In genomic region chr9:124639637-124640036, GRCh38 we compare ENCODE assay signal across 19 cellular contexts.
DNase-seq lines count a peak whose midpoint lies in the region; ATAC-seq, FAIRE-seq and TF ChIP-seq lines count a peak whose summit lies in the region.
"Had no signal": no experiment of that assay in that cellular context is flagged by ENCODE, and none has a peak within 500 bp of the region (broad histone marks: within the 10 kb centered on the region; RNA-seq: fewer than 3 reads in every experiment).

No MANE protein-coding gene starts in this region.

- H3K27ac Mint-ChIP-seq in H9 (peak overlapping the region in 2 of 3 experiments; percentile 1 to 2; a peak in 2 of 7 replicates), natural killer cell (peak overlapping the region; percentile 75 to 87)
- H3K27ac Mint-ChIP-seq: CD4-positive, CD25-positive, alpha-beta regulatory T cell had no signal

- H3K79me1 ChIP-seq in H9 (ENCODE audit: insufficient read depth, low read depth, low read length, poor library complexity, severe bottlenecking): peaks cover 3% of the 10 kb centered on the region

- no peak overlapping the region for H2AK5ac ChIP-seq in H9 (ENCODE audit: insufficient read length, low read length)

- no peak overlapping the region for H3K18ac ChIP-seq in H9 (ENCODE audit: insufficient read length, low read depth, low read length)

- no peak overlapping the region for H4K91ac ChIP-seq in H9 (ENCODE audit: insufficient read length, low read depth, low read length)

- H4K8ac ChIP-seq in H9 (replicated peaks; ENCODE audit: insufficient read length, low read depth, low read length): no peak overlapping the region

- H2AFZ ChIP-seq in H9 (ENCODE audit: low read length): no peak overlapping the region

- H2BK20ac ChIP-seq in H9 (ENCODE audit: low read depth, low read length, poor library complexity, severe bottlenecking): no peak overlapping the region

- no peak overlapping the region for H3K4me2 ChIP-seq in H9 (ENCODE audit: insufficient read depth, insufficient read length, low read length)

- no peak for TF ChIP-seq CTCF in H9 (conservative IDR thresholded peaks at IDR 0.05)
- TF ChIP-seq CTCF in natural killer cell (IDR thresholded peaks at IDR 0.05): no peak

- H3K36me3 Mint-ChIP-seq in H9 (ENCODE audit: insufficient read depth in 1 of 3, low read depth in 3 of 3) (peaks cover 0 to 7% (median 2%) of the 10 kb centered on the region in 3 experiments; a peak in 3 of 7 replicates), natural killer cell (peaks cover under 1% of the 10 kb centered on the region)
- H3K36me3 Mint-ChIP-seq: CD4-positive, CD25-positive, alpha-beta regulatory T cell had no signal

- H3K9ac ChIP-seq in H9 (ENCODE audit: extremely low read depth, insufficient read length, low read length): no peak overlapping the region

- H3K4ac ChIP-seq in H9 (ENCODE audit: low read depth, low read length): no peak overlapping the region

- DNase-seq in GM18507 (ENCODE audit: extremely low spot score, insufficient read length, low read depth): no peak
- no peak for DNase-seq in H9
- no peak for DNase-seq in natural killer cell
- DNase-seq in NCI-H2081 treated with DMSO at 0.1 percent for 48 hours (lab: John Stamatoyannopoulos, UW): no peak
- DNase-seq in left lobe of liver (ENCODE audit: low spot score): no peak
- DNase-seq: ACHN; BE2C; C1 segment of cervical spinal cord; CD4-positive, CD25-positive, alpha-beta regulatory T cell; CD8-positive, alpha-beta memory T cell; COR-L47; DMS 273 treated with DMSO at 0.1 percent for 48 hours; DMS53; DND-41; EL; KG1 had no signal

- no peaks in the 10 kb centered on the region for H3K9me3 Mint-ChIP-seq in H9
- no peaks in the 10 kb centered on the region for H3K9me3 Mint-ChIP-seq in natural killer cell
- H3K9me3 Mint-ChIP-seq: CD4-positive, CD25-positive, alpha-beta regulatory T cell had no signal

- H3K4me3 Mint-ChIP-seq in H9 (no peak overlapping the region), natural killer cell (peak overlapping the region; percentile 58)
- H3K4me3 Mint-ChIP-seq: CD4-positive, CD25-positive, alpha-beta regulatory T cell; CD8-positive, alpha-beta memory T cell had no signal

- no peak overlapping the region for H2BK12ac ChIP-seq in H9 (ENCODE audit: insufficient read length, low read depth, low read length)

- H2BK5ac ChIP-seq in H9 (ENCODE audit: insufficient read length, low read length): no peak overlapping the region

- ATAC-seq in natural killer cell: peak; percentile 52 to 87 (median 56)
- ATAC-seq in HG03196 (IDR thresholded peaks at IDR 0.05; ENCODE audit: unreplicated experiment): no peak
- ATAC-seq in left lobe of liver: no peak
- ATAC-seq: HCT116 had no signal

- no peak overlapping the region for H3K56ac ChIP-seq in H9 (ENCODE audit: insufficient read length, low read depth, low read length)

- H3K27me3 ChIP-seq in H9 (ENCODE audit: insufficient read depth, low read length): no peaks in the 10 kb centered on the region
- H3K27me3 ChIP-seq: BE2C had no signal

- no peak overlapping the region for H3T11ph ChIP-seq in H9 (ENCODE audit: low read length)

- H3K14ac ChIP-seq in H9 (ENCODE audit: insufficient read depth, low read length): no peak overlapping the region

- no peaks in the 10 kb centered on the region for H3K4me1 ChIP-seq in H9 (ENCODE audit: insufficient read depth, low read length)
- H3K4me1 ChIP-seq: BE2C had no signal

- H3K4me1 Mint-ChIP-seq in H9 (peaks cover 3 to 7% of the 10 kb centered on the region in 2 experiments; a peak in 3 of 4 replicates), natural killer cell (peaks cover 27 to 54% of the 10 kb centered on the region in 2 donors)
- H3K4me1 Mint-ChIP-seq: CD4-positive, CD25-positive, alpha-beta regulatory T cell; CD8-positive, alpha-beta memory T cell had no signal

- peak; percentile 49 for FAIRE-seq in GM18507 (lab: Jason Lieb, UNC)
- FAIRE-seq: A204.1 had no signal

- H2BK120ac ChIP-seq in H9 (ENCODE audit: low read depth, low read length, poor library complexity, severe bottlenecking): no peak overlapping the region

- H4K20me1 ChIP-seq in H9 (ENCODE audit: control insufficient read depth, insufficient read depth, insufficient read length): no peaks in the 10 kb centered on the region

- no peaks in the 10 kb centered on the region for H3K27me3 Mint-ChIP-seq in H9 (ENCODE audit: low read depth)
- no peaks in the 10 kb centered on the region for H3K27me3 Mint-ChIP-seq in natural killer cell (ENCODE audit: low read depth in 2 of 2)

- peaks cover 5% of the 10 kb centered on the region; the same call in 1 of the 2 replicates for H3K79me2 ChIP-seq in H9 (ENCODE audit: insufficient read depth, low read length)

- H3K9me3 ChIP-seq in H9 (ENCODE audit: control insufficient read depth, low read depth, low read length): no peaks in the 10 kb centered on the region
- H3K9me3 ChIP-seq: BE2C had no signal

- H2BK15ac ChIP-seq in H9 (ENCODE audit: low read depth, low read length): no peak overlapping the region

- H4K5ac ChIP-seq in H9 (ENCODE audit: insufficient read length, low read depth, low read length): no peak overlapping the region

- H3K27ac ChIP-seq in H9 (ENCODE audit: insufficient read length, low read depth, low read length): no peak overlapping the region

- H3K23me2 ChIP-seq in H9 (ENCODE audit: insufficient read length, low read depth, low read length, poor library complexity, severe bottlenecking): no peaks in the 10 kb centered on the region

- H3K23ac ChIP-seq in H9 (ENCODE audit: insufficient read length, low read depth, low read length): no peak overlapping the region

- intact Hi-C loops in natural killer cell (cut with micrococcal nuclease): loop anchor here (2.0 kb wide), 1 partner anchor 17 kb away; no protein-coding TSS in a partner anchor

Comparison
In these comparisons a context has a peak if more than half of its experiments do, and no peak if none do; other contexts are left out.
1. ATAC-seq: peak in natural killer cell (3 of 3); none in HG03196 (single experiment) and left lobe of liver (single experiment).